In genomic region chr14:49622022-49622607, GRCh38 we compare ENCODE assay signal across 9 cellular contexts. TPM values are rescaled to one million over a fixed set of nuclear protein-coding genes. Genes with fewer than 3 reads are reported as not detected.
A peak's percentile ranks its signal among the peaks of the same experiment; 100 is the strongest.
DNase-seq lines count a peak whose midpoint lies in the region; ATAC-seq, FAIRE-seq and TF ChIP-seq lines count a peak whose summit lies in the region.
"Had no signal": no experiment of that assay in that cellular context is flagged by ENCODE, and none has a peak within 500 bp of the region (broad histone marks: within the 10 kb centered on the region; RNA-seq: fewer than 3 reads in every experiment).

No MANE protein-coding gene starts in this region.

- H3K27ac Mint-ChIP-seq in CD8-positive, alpha-beta memory T cell: peak overlapping the region; percentile 83 to 100 (median 96)

- H3K4me1 ChIP-seq in CD8-positive, alpha-beta memory T cell (ENCODE audit: insufficient read depth, low read length): peaks cover 50% of the 10 kb centered on the region
- H3K4me1 ChIP-seq in effector memory CD4-positive, alpha-beta T cell (ENCODE audit: control insufficient read depth, insufficient read depth, low read length, poor library complexity, severe bottlenecking): peaks cover 24% of the 10 kb centered on the region
- H3K4me1 ChIP-seq in neutrophil (ENCODE audit: control insufficient read depth in 1 of 2, insufficient read depth in 1 of 2, low read depth in 1 of 2, low read length in 1 of 2): peaks cover 38 to 39% of the 10 kb centered on the region in 2 experiments

- peaks cover 5% of the 10 kb centered on the region for H3K36me3 ChIP-seq in CD8-positive, alpha-beta memory T cell (ENCODE audit: insufficient read depth, low read length)
- H3K36me3 ChIP-seq in effector memory CD4-positive, alpha-beta T cell (ENCODE audit: control insufficient read depth, insufficient read depth, low read length): peaks cover 9% of the 10 kb centered on the region
- peaks cover 19% of the 10 kb centered on the region for H3K36me3 ChIP-seq in neutrophil

- peak overlapping the region; percentile 0 for H3K27ac ChIP-seq in CD8-positive, alpha-beta memory T cell (ENCODE audit: low read depth, low read length)
- peak overlapping the region; percentile 100 for H3K27ac ChIP-seq in effector memory CD4-positive, alpha-beta T cell (ENCODE audit: insufficient read depth, low read length, poor library complexity, severe bottlenecking)
- peak overlapping the region; percentile 95 for H3K27ac ChIP-seq in neutrophil

- FAIRE-seq in frontal cortex (lab: Jason Lieb, UNC): no peak

- peaks cover 0 to 64% (median 8%) of the 10 kb centered on the region in 3 donors for H3K36me3 Mint-ChIP-seq in CD8-positive, alpha-beta memory T cell

- no peaks in the 10 kb centered on the region for H3K27me3 Mint-ChIP-seq in CD8-positive, alpha-beta memory T cell

- H3K4me1 Mint-ChIP-seq in CD8-positive, alpha-beta memory T cell: peaks cover 60 to 77% (median 69%) of the 10 kb centered on the region in 3 donors

- peak overlapping the region; percentile 94 to 99 (median 98) for H3K4me3 Mint-ChIP-seq in CD8-positive, alpha-beta memory T cell

- no peak for TF ChIP-seq CTCF in NB4 (IDR thresholded peaks at IDR 0.05; ENCODE audit: low read depth, low read length)
- no peak for TF ChIP-seq CTCF in neutrophil (IDR thresholded peaks at IDR 0.05)

- TF ChIP-seq POLR2A in NB4 (IDR thresholded peaks at IDR 0.05; ENCODE audit: extremely low read depth, insufficient read length): no peak

- CTCF ChIA-PET in CD8-positive, alpha-beta memory T cell (lab: Charles Lee): interaction anchor here (2.3 to 7.1 kb wide), 6 partner anchors 11 to 240 kb away, joined by 9 to 151 read pairs (median 27); partner anchors contain the start of genes DNAAF2, KLHDC2, LRR1 and RPS29

- no peaks in the 10 kb centered on the region for H3K9me3 Mint-ChIP-seq in CD8-positive, alpha-beta memory T cell

- POLR2A ChIA-PET in CD8-positive, alpha-beta memory T cell (lab: Charles Lee): interaction anchor here (2.5 to 2.7 kb wide), 5 partner anchors 10 to 240 kb away, joined by 15 to 105 read pairs (median 34); partner anchors contain the start of genes DNAAF2 and RPS29

- no peak for ATAC-seq in HG03442 (IDR thresholded peaks at IDR 0.05; ENCODE audit: unreplicated experiment)

- no peak for DNase-seq in CD8-positive, alpha-beta memory T cell
- no peak for DNase-seq in NB4 (ENCODE audit: low read depth)
- DNase-seq in effector memory CD4-positive, alpha-beta T cell: no peak
- no peak for DNase-seq in NCI-H2227 treated with DMSO at 0.1 percent for 48 hours (lab: John Stamatoyannopoulos, UW)
- no peak for DNase-seq in frontal cortex (ENCODE audit: low spot score in 2 of 2)
- no peak for DNase-seq in activated CD4-positive, alpha-beta T cell treated with anti-CD3 and anti-CD28 coated beads, Interleukin-2, amount 50 U/mL, for 4 hours
- DNase-seq: activated CD4-positive, CD25-positive, alpha-beta regulatory T cell had no signal

- no peaks in the 10 kb centered on the region for H3K9me3 ChIP-seq in CD8-positive, alpha-beta memory T cell (ENCODE audit: low read length)
- H3K9me3 ChIP-seq in effector memory CD4-positive, alpha-beta T cell (ENCODE audit: control insufficient read depth, low read length): no peaks in the 10 kb centered on the region
- H3K9me3 ChIP-seq in neutrophil: no peaks in the 10 kb centered on the region

- H3K4me3 ChIP-seq in CD8-positive, alpha-beta memory T cell (ENCODE audit: low read length): peak overlapping the region; percentile 80
- peak overlapping the region; percentile 85 for H3K4me3 ChIP-seq in NB4 (ENCODE audit: low read depth, low read length)
- peak overlapping the region; percentile 92 for H3K4me3 ChIP-seq in effector memory CD4-positive, alpha-beta T cell (ENCODE audit: insufficient read depth, low read depth, low read length, poor library complexity, severe bottlenecking)
- H3K4me3 ChIP-seq in neutrophil (ENCODE audit: low read depth in 1 of 2, low read length in 1 of 2): peak overlapping the region; percentile 87 to 89

- no peaks in the 10 kb centered on the region for H3K27me3 ChIP-seq in CD8-positive, alpha-beta memory T cell (ENCODE audit: insufficient read depth, low read length, poor library complexity, severe bottlenecking)
- no peaks in the 10 kb centered on the region for H3K27me3 ChIP-seq in effector memory CD4-positive, alpha-beta T cell (replicated peaks; ENCODE audit: control insufficient read depth, insufficient read depth, low read length, poor library complexity, severe bottlenecking)
- H3K27me3 ChIP-seq in neutrophil: no peaks in the 10 kb centered on the region

RNA-seq across cellular contexts. Expression of gene MGAT2, which starts 1.5 kb away (rescaled TPM):
- total RNA-seq in CD8-positive, alpha-beta memory T cell: 10 to 100 TPM; 57.7 to 60.2 TPM
- 49.1 TPM for polyA plus RNA-seq in CD8-positive, alpha-beta memory T cell
- total RNA-seq in frontal cortex: 51.4 TPM

RNA-seq across cellular contexts. Expression of gene RPL36AL, which starts 1.7 kb away (rescaled TPM):
- total RNA-seq in CD8-positive, alpha-beta memory T cell: 100 to 1,000 TPM; 236 to 273 TPM
- 709 TPM for polyA plus RNA-seq in CD8-positive, alpha-beta memory T cell
- 87.6 TPM for total RNA-seq in frontal cortex

RNA-seq across cellular contexts. Expression of gene DNAAF2, which starts 12.9 kb away (rescaled TPM):
- total RNA-seq in CD8-positive, alpha-beta memory T cell: 10 to 100 TPM; 17.6 to 18.2 TPM
- 21.7 TPM for polyA plus RNA-seq in CD8-positive, alpha-beta memory T cell
- 22.0 TPM for total RNA-seq in frontal cortex

RNA-seq across cellular contexts. Expression of gene LRR1, which starts 23.4 kb away (rescaled TPM):
- total RNA-seq in CD8-positive, alpha-beta memory T cell: 10 to 100 TPM; 51.1 to 52.2 TPM
- polyA plus RNA-seq in CD8-positive, alpha-beta memory T cell: 13.0 TPM
- 5.3 TPM for total RNA-seq in frontal cortex

RNA-seq across cellular contexts. Expression of gene RPS29, which starts 35.9 kb away (rescaled TPM):
- 1,000 to 10,000 TPM; 1,908 to 2,102 TPM for total RNA-seq in CD8-positive, alpha-beta memory T cell
- 8,830 TPM for polyA plus RNA-seq in CD8-positive, alpha-beta memory T cell
- 2,056 TPM for total RNA-seq in frontal cortex

Comparison
In these comparisons a context has a peak if more than half of its experiments do, and no peak if none do; other contexts are left out.
1. H3K27ac ChIP-seq: peak in every context shown above with its lines; median percentile 100 in effector memory CD4-positive, alpha-beta T cell; 95 in neutrophil; 0 in CD8-positive, alpha-beta memory T cell.